Comparison of ENCODE assay signal across 13 cellular contexts in the genomic region with DNA sequence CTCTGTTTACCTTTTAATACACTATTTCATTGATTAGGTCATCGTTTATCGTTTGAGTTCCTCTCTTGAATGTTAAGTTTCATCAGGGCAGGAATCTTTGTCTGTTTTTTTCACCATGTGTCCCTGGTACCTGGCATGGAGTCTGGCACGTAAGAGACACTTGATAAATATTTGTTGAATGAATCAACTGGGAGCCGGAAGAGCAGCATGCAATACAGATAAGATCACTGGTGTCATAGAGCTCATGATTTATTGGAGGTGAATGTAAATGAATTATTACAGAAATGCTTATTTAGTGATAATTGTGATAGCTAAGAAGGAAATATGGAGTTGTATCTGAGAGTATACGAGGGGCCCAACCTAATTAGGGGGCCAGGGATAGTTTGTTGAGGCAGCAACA.
DNase-seq lines count a peak whose midpoint lies in the region; ATAC-seq, FAIRE-seq and TF ChIP-seq lines count a peak whose summit lies in the region.
"Had no signal": no experiment of that assay in that cellular context is flagged by ENCODE, and none has a peak within 500 bp of the region (broad histone marks: within the 10 kb centered on the region; RNA-seq: fewer than 3 reads in every experiment).

No MANE protein-coding gene starts in this region.

- CTCF ChIA-PET in PC-9 (lab: Charles Lee) = interaction anchor here (1.4 kb wide), 1 partner anchor 39 kb away, joined by 3 read pairs; no protein-coding TSS in a partner anchor

- no peak for FAIRE-seq in small intestine (lab: Jason Lieb, UNC)

- no peaks in the 10 kb centered on the region for H3K27me3 ChIP-seq in PC-9 (ENCODE audit: insufficient read depth, low read depth)
- no peaks in the 10 kb centered on the region for H3K27me3 ChIP-seq in foreskin keratinocyte
- no peaks in the 10 kb centered on the region for H3K27me3 ChIP-seq in small intestine (ENCODE audit: control insufficient read depth in 2 of 2, insufficient read depth in 2 of 2, low read length in 2 of 2)
- no peaks in the 10 kb centered on the region for H3K27me3 ChIP-seq in vagina
- no peaks in the 10 kb centered on the region for H3K27me3 ChIP-seq in MM.1S (replicated peaks; ENCODE audit: insufficient read depth, low read length)
- H3K27me3 ChIP-seq: Peyer's patch had no signal

- no peak for TF ChIP-seq CTCF in PC-9 (conservative IDR thresholded peaks at IDR 0.05)
- no peak for TF ChIP-seq CTCF in foreskin keratinocyte (conservative IDR thresholded peaks at IDR 0.05)
- TF ChIP-seq CTCF in vagina (IDR thresholded peaks at IDR 0.05) = no peak
- TF ChIP-seq CTCF in MM.1S (IDR thresholded peaks at IDR 0.05; ENCODE audit: low read length) = no peak

- H3K9me2 ChIP-seq in PC-9 (ENCODE audit: insufficient read depth) = no peaks in the 10 kb centered on the region
- H3K9me2 ChIP-seq in MM.1S (replicated peaks; ENCODE audit: insufficient read depth, low read length) = no peaks in the 10 kb centered on the region

- H3F3A ChIP-seq in PC-9 (ENCODE audit: insufficient read depth, low read depth) = peaks cover 51% of the 10 kb centered on the region
- H3F3A ChIP-seq in MM.1S (ENCODE audit: insufficient read depth, low read length) = peaks cover 5% of the 10 kb centered on the region; the same call in 1 of the 2 replicates

- no peaks in the 10 kb centered on the region for H3K36me3 ChIP-seq in PC-9 (ENCODE audit: low read depth)
- no peaks in the 10 kb centered on the region for H3K36me3 ChIP-seq in small intestine (ENCODE audit: control insufficient read depth in 2 of 2, insufficient read depth in 2 of 2, low read length in 2 of 2)
- no peaks in the 10 kb centered on the region for H3K36me3 ChIP-seq in vagina
- no peaks in the 10 kb centered on the region for H3K36me3 ChIP-seq in MM.1S (replicated peaks; ENCODE audit: insufficient read depth, low read length)
- H3K36me3 ChIP-seq: Peyer's patch, thoracic aorta had no signal

- ATAC-seq in foreskin keratinocyte = peak; percentile 79
- ATAC-seq in HG02588 (IDR thresholded peaks at IDR 0.05; ENCODE audit: unreplicated experiment) = no peak

- no peaks in the 10 kb centered on the region for H3K79me2 ChIP-seq in PC-9 (ENCODE audit: low read depth)
- H3K79me2 ChIP-seq in MM.1S (ENCODE audit: low read length) = no peaks in the 10 kb centered on the region

- peak; percentile 5 for DNase-seq in HK-2 (ENCODE audit: unreplicated experiment)
- peak; percentile 47 to 96 for DNase-seq in PC-9
- peak; percentile 41 to 69 for DNase-seq in foreskin keratinocyte
- peak; percentile 3 for DNase-seq in small intestine
- no peak for DNase-seq in vagina (ENCODE audit: extremely low spot score in 2 of 2)
- no peak for DNase-seq in MM.1S
- no peak for DNase-seq in GM19240 (ENCODE audit: insufficient read length, low spot score)
- DNase-seq: activated naive CD4-positive, alpha-beta T cell treated with anti-CD3 and anti-CD28 coated beads for 36 hours; CD8-positive, alpha-beta memory T cell; NCI-H2171; Peyer's patch had no signal

- peak overlapping the region; percentile 17; the same call in 1 of the 2 replicates for H3K4me3 ChIP-seq in PC-9
- no peak overlapping the region for H3K4me3 ChIP-seq in small intestine (ENCODE audit: low read depth in 1 of 2, low read length in 2 of 2)
- no peak overlapping the region for H3K4me3 ChIP-seq in vagina
- H3K4me3 ChIP-seq in MM.1S (ENCODE audit: low read length) = no peak overlapping the region
- H3K4me3 ChIP-seq: Peyer's patch, thoracic aorta had no signal

- intact Hi-C loops in PC-9 (cut with micrococcal nuclease; ENCODE audit: unreplicated experiment) (loop anchor here (1.0 kb wide), 6 partner anchors 32 to 206 kb away; no protein-coding TSS in a partner anchor), vagina (cut with DNase I) (no loop called here)

- 15 to 54% (median 28%) methylated on average over 5 of the region's 5 CpGs for WGBS in small intestine, 3 donors

- POLR2A ChIA-PET in PC-9 (lab: Charles Lee; ENCODE audit: unreplicated experiment) = interaction anchor here (0.6 to 1.6 kb wide), 8 partner anchors 39 to 207 kb away, joined by 4 to 11 read pairs (median 6); no protein-coding TSS in a partner anchor

- no peak for TF ChIP-seq POLR2A in vagina (IDR thresholded peaks at IDR 0.05)

- H3K4me1 ChIP-seq in PC-9 (replicated peaks; ENCODE audit: insufficient read depth) (peaks cover 74% of the 10 kb centered on the region), foreskin keratinocyte (peaks cover 4% of the 10 kb centered on the region), small intestine (ENCODE audit: control insufficient read depth in 2 of 2, insufficient read depth in 1 of 2, low read depth in 1 of 2, low read length in 1 of 2) (no peaks in the 10 kb centered on the region), vagina (no peaks in the 10 kb centered on the region), MM.1S (ENCODE audit: low read length) (peaks cover 12% of the 10 kb centered on the region; the same call in 1 of the 2 replicates)
- H3K4me1 ChIP-seq: Peyer's patch had no signal

- H4K20me1 ChIP-seq in PC-9 (ENCODE audit: insufficient read depth) = no peaks in the 10 kb centered on the region
- H4K20me1 ChIP-seq in MM.1S (ENCODE audit: insufficient read depth, low read length) = no peaks in the 10 kb centered on the region

- H3K9me3 ChIP-seq in PC-9 (ENCODE audit: insufficient read depth, low read depth) (peaks cover 6% of the 10 kb centered on the region; the same call in 1 of the 2 replicates), small intestine (ENCODE audit: control insufficient read depth, low read depth) (no peaks in the 10 kb centered on the region), vagina (no peaks in the 10 kb centered on the region), MM.1S (replicated peaks; ENCODE audit: insufficient read depth, low read length) (no peaks in the 10 kb centered on the region)
- H3K9me3 ChIP-seq: Peyer's patch, thoracic aorta had no signal

- peak overlapping the region; percentile 98 for H3K27ac ChIP-seq in PC-9
- H3K27ac ChIP-seq in foreskin keratinocyte = no peak overlapping the region
- H3K27ac ChIP-seq in small intestine (ENCODE audit: low read depth in 1 of 2, low read length in 1 of 2) = no peak overlapping the region
- no peak overlapping the region for H3K27ac ChIP-seq in vagina
- H3K27ac ChIP-seq in MM.1S (ENCODE audit: low read length) = no peak overlapping the region
- H3K27ac ChIP-seq: Peyer's patch, thoracic aorta had no signal

- H3K4me2 ChIP-seq in PC-9 (peak overlapping the region; percentile 67), MM.1S (ENCODE audit: low read depth, low read length) (no peak overlapping the region)

- H2AFZ ChIP-seq in PC-9 = no peak overlapping the region
- H2AFZ ChIP-seq in MM.1S (ENCODE audit: low read length) = no peak overlapping the region

- no peak overlapping the region for H3K9ac ChIP-seq in MM.1S (ENCODE audit: low read length)

- BruUV-seq in PC-9 (replicated peaks; lab: Mats Ljungman, UMichigan) = no TSS peak

Comparison
In these comparisons a context has a peak if more than half of its experiments do, and no peak if none do; other contexts are left out.
1. DNase-seq: peak in HK-2 (single experiment), PC-9 (2 of 2), foreskin keratinocyte (2 of 2) and small intestine (single experiment); none in vagina (0 of 2), MM.1S (single experiment) and GM19240 (single experiment).